26 cellular contexts compared by ENCODE assay signal in the genomic region with DNA sequence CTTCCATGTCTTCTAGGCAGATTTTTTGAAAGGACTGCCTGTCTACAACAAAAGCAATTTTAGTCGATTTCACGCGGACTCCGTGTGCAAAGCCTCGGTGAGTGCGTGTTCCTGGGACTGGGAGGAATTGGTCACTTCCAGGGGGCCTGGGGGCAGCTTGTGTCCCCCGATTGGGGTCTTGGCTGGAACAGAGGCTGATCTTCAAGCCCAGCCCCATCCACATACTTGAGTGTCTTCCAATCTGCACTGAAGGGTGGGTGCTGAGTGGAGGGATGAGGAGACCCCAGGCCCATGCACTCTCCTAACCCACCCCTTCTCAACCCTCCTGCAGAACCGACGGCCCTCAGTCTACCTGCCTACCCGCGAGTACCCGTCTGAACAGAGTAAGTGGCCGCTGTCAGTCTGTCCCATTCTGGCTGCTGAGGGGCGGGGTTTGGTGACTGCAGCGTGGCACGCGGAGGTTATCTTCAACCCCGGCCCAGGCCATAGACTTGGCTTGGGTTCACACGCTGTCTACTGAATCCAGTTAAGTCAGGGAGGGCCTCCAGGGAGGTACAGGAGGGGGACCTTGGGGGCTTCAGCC.
"Had no signal": no experiment of that assay in that cellular context is flagged by ENCODE, and none has a peak within 500 bp of the region (broad histone marks: within the 10 kb centered on the region; RNA-seq: fewer than 3 reads in every experiment).

No MANE protein-coding gene starts in this region.

- H3K9me3 Mint-ChIP-seq: activated naive CD4-positive, alpha-beta T cell treated with anti-CD3 and anti-CD28 coated beads, Interleukin-2, amount 50 U/mL, for 24 hours; T-helper 1 cell treated with Interleukin-12 subunit alpha and Interleukin-12 subunit beta and Interleukin-4 antibody, amounts not matched to agents 30 μg/mL and 1 μg/mL, for 36 hours had no signal

- H3K27me3 ChIP-seq: body of pancreas, SJSA1 had no signal

- H3K27ac ChIP-seq: body of pancreas, SJSA1 had no signal

- H3K4me3 ChIP-seq: body of pancreas, SJSA1 had no signal

- H3K4me3 Mint-ChIP-seq: activated CD8-positive, alpha-beta T cell treated with anti-CD3 and anti-CD28 coated beads, Interleukin-2, amount 10 ng/mL, durations not matched to agents 7 days and 5 days; activated naive CD4-positive, alpha-beta T cell treated with anti-CD3 and anti-CD28 coated beads, Interleukin-2, amount 50 U/mL, for 24 hours; T-helper 1 cell treated with Interleukin-12 subunit alpha and Interleukin-12 subunit beta and Interleukin-4 antibody, amounts not matched to agents 30 μg/mL and 1 μg/mL, for 36 hours had no signal

- H3K27ac Mint-ChIP-seq: activated CD8-positive, alpha-beta T cell treated with anti-CD3 and anti-CD28 coated beads, Interleukin-2, amount 10 ng/mL, durations not matched to agents 7 days and 5 days; activated naive CD4-positive, alpha-beta T cell treated with anti-CD3 and anti-CD28 coated beads, Interleukin-2, amount 50 U/mL, for 24 hours; T-helper 1 cell treated with Interleukin-12 subunit alpha and Interleukin-12 subunit beta and Interleukin-4 antibody, amounts not matched to agents 30 μg/mL and 1 μg/mL, for 36 hours had no signal

- H3K27me3 Mint-ChIP-seq: activated naive CD4-positive, alpha-beta T cell treated with anti-CD3 and anti-CD28 coated beads, Interleukin-2, amount 50 U/mL, for 24 hours had no signal

- DNase-seq: activated CD4-positive, alpha-beta T cell treated with anti-CD3 and anti-CD28 coated beads for 4 hours; activated CD4-positive, alpha-beta T cell treated with anti-CD3 and anti-CD28 coated beads, Interleukin-2, amount 50 U/mL, for 4 hours; activated CD8-positive, alpha-beta memory T cell treated with anti-CD3 and anti-CD28 coated beads, Interleukin-2, amount 50 U/mL, for 48 hours; activated CD8-positive, alpha-beta T cell treated with anti-CD3 and anti-CD28 coated beads, Interleukin-2, amount 10 ng/mL, durations not matched to agents 7 days and 5 days; activated naive CD4-positive, alpha-beta T cell; activated T-cell treated with anti-CD3 and anti-CD28 coated beads, Interleukin-2, amount 50 U/mL, for 1 hour; aorta; body of pancreas; central memory CD4-positive, alpha-beta T cell; Karpas-422; MM.1S; NCI-H1105; NCI-H1436; NCI-H1694 treated with DMSO at 0.1 percent for 48 hours; NCI-H2029 treated with DMSO at 0.1 percent for 48 hours; NCI-H510A treated with DMSO at 0.1 percent for 48 hours; NCI-H69; NK-92 treated with Interleukin-12 subunit alpha and Interleukin-12 subunit beta, amount 100 ng/mL, for 24 hours; OCI-M1; SHP77 had no signal

- H3K9me3 ChIP-seq: body of pancreas, SJSA1 had no signal

- ATAC-seq: activated CD4-positive, CD25-positive, alpha-beta regulatory T cell treated with anti-CD3 and anti-CD28 coated beads, Interleukin-2, amount 50 U/mL, for 24 hours; activated CD8-positive, alpha-beta T cell treated with anti-CD3 and anti-CD28 coated beads, Interleukin-2, amount 10 ng/mL, durations not matched to agents 7 days and 5 days; body of pancreas; Panc1 had no signal

- FAIRE-seq: bronchial epithelial cell had no signal
